Comparison of ENCODE assay signal across 32 cellular contexts in the genomic region with DNA sequence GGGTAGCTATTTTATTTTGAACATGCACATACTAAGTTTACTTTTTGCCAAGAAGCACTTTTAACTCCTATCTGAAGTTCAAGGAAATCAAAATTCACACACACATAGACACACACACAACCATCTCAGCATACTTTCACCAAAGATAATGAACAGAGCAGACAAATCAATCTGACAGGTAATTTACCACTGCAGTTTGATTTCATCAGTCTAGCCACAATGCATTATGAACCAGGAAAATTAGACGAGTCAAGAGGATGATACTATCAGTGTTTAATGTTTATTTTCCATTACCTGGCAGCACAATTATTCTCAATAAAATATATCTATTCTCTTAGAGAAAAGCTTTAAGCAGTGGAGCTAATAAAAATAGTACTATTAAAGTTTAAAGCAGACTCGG.
"Had no signal": no experiment of that assay in that cellular context is flagged by ENCODE, and none has a peak within 500 bp of the region (broad histone marks: within the 10 kb centered on the region; RNA-seq: fewer than 3 reads in every experiment).

No MANE protein-coding gene starts in this region.

- H3K4me1 Mint-ChIP-seq: activated CD4-positive, alpha-beta T cell treated with anti-CD3 and anti-CD28 coated beads for 36 hours; activated CD4-positive, alpha-beta T cell treated with anti-CD3 and anti-CD28 coated beads, Interleukin-2, amount 10 ng/mL, durations not matched to agents 24 days and 14 days; activated CD8-positive, alpha-beta memory T cell treated with anti-CD3 and anti-CD28 coated beads, Interleukin-2, amount 10 ng/mL, durations not matched to agents 7 days and 5 days; activated naive CD4-positive, alpha-beta T cell treated with anti-CD3 and anti-CD28 coated beads, Interleukin-2, amount 50 U/mL, for 24 hours; activated naive CD8-positive, alpha-beta T cell treated with anti-CD3 and anti-CD28 coated beads for 36 hours; activated naive CD8-positive, alpha-beta T cell treated with anti-CD3 and anti-CD28 coated beads, Interleukin-2, amount 50 U/mL, for 24 hours; activated T-helper 17 cell treated with anti-CD3 and anti-CD28 coated beads, Interleukin-2, amount 50 U/mL, for 72 hours had no signal

- H3K4me1 ChIP-seq: adrenal gland, body of pancreas had no signal

- H3K4me3 ChIP-seq: adrenal gland, body of pancreas had no signal

- H3K27ac ChIP-seq: adrenal gland, body of pancreas had no signal

- H3K27me3 Mint-ChIP-seq: activated CD4-positive, alpha-beta memory T cell treated with anti-CD3 and anti-CD28 coated beads for 36 hours; activated naive CD4-positive, alpha-beta T cell treated with anti-CD3 and anti-CD28 coated beads, Interleukin-2, amount 50 U/mL, for 24 hours; activated naive CD8-positive, alpha-beta T cell treated with anti-CD3 and anti-CD28 coated beads for 36 hours; activated naive CD8-positive, alpha-beta T cell treated with anti-CD3 and anti-CD28 coated beads, Interleukin-2, amount 50 U/mL, for 24 hours; activated T-helper 17 cell treated with anti-CD3 and anti-CD28 coated beads, Interleukin-2, amount 50 U/mL, for 72 hours had no signal

- H3K27ac Mint-ChIP-seq: activated CD4-positive, alpha-beta memory T cell treated with anti-CD3 and anti-CD28 coated beads for 36 hours; activated CD4-positive, alpha-beta T cell treated with anti-CD3 and anti-CD28 coated beads for 36 hours; activated CD4-positive, alpha-beta T cell treated with anti-CD3 and anti-CD28 coated beads, Interleukin-2, amount 10 ng/mL, durations not matched to agents 24 days and 14 days; activated CD8-positive, alpha-beta memory T cell treated with anti-CD3 and anti-CD28 coated beads, Interleukin-2, amount 10 ng/mL, durations not matched to agents 7 days and 5 days; activated CD8-positive, alpha-beta T cell treated with anti-CD3 and anti-CD28 coated beads, Interleukin-2, amount 10 ng/mL, durations not matched to agents 7 days and 5 days; activated naive CD4-positive, alpha-beta T cell treated with anti-CD3 and anti-CD28 coated beads for 36 hours; activated naive CD4-positive, alpha-beta T cell treated with anti-CD3 and anti-CD28 coated beads, Interleukin-2, amount 50 U/mL, for 24 hours; activated naive CD8-positive, alpha-beta T cell treated with anti-CD3 and anti-CD28 coated beads for 36 hours; activated naive CD8-positive, alpha-beta T cell treated with anti-CD3 and anti-CD28 coated beads, Interleukin-2, amount 50 U/mL, for 24 hours; activated T-helper 17 cell treated with anti-CD3 and anti-CD28 coated beads, Interleukin-2, amount 50 U/mL, for 72 hours; effector memory CD8-positive, alpha-beta T cell; T-cell; T-helper 1 cell treated with Interleukin-12 subunit alpha and Interleukin-12 subunit beta and Interleukin-4 antibody, amounts not matched to agents 30 μg/mL and 1 μg/mL, for 36 hours had no signal

- H3K27me3 ChIP-seq: adrenal gland, body of pancreas had no signal

- ATAC-seq: activated CD4-positive, alpha-beta T cell treated with anti-CD3 and anti-CD28 coated beads for 36 hours; activated CD8-positive, alpha-beta memory T cell treated with anti-CD3 and anti-CD28 coated beads, Interleukin-2, amount 10 ng/mL, durations not matched to agents 7 days and 5 days; activated CD8-positive, alpha-beta T cell treated with anti-CD3 and anti-CD28 coated beads, Interleukin-2, amount 10 ng/mL, durations not matched to agents 7 days and 5 days; activated naive CD8-positive, alpha-beta T cell treated with anti-CD3 and anti-CD28 coated beads, Interleukin-2, amount 50 U/mL, for 24 hours; activated T-cell treated with anti-CD3 and anti-CD28 coated beads, Interleukin-2, amount 50 U/mL, for 4 hours; activated T-helper 17 cell treated with anti-CD3 and anti-CD28 coated beads, Interleukin-2, amount 50 U/mL, for 72 hours; body of pancreas; effector memory CD8-positive, alpha-beta T cell; esophagus mucosa; T-cell had no signal

- DNase-seq: activated CD4-positive, alpha-beta memory T cell treated with anti-CD3 and anti-CD28 coated beads for 36 hours; activated CD4-positive, alpha-beta T cell treated with anti-CD3 and anti-CD28 coated beads for 36 hours; activated CD4-positive, alpha-beta T cell treated with anti-CD3 and anti-CD28 coated beads, Interleukin-2, amount 10 ng/mL, durations not matched to agents 24 days and 14 days; activated CD4-positive, CD25-positive, alpha-beta regulatory T cell; activated CD4-positive, CD25-positive, alpha-beta regulatory T cell treated with anti-CD3 and anti-CD28 coated beads, Interleukin-2, amount 50 U/mL, for 72 hours; activated CD8-positive, alpha-beta memory T cell treated with anti-CD3 and anti-CD28 coated beads, Interleukin-2, amount 10 ng/mL, durations not matched to agents 7 days and 5 days; activated CD8-positive, alpha-beta memory T cell treated with anti-CD3 and anti-CD28 coated beads, Interleukin-2, amount 50 U/mL, for 4 hours; activated CD8-positive, alpha-beta T cell treated with anti-CD3 and anti-CD28 coated beads, Interleukin-2, amount 10 ng/mL, durations not matched to agents 7 days and 5 days; activated effector memory CD4-positive, alpha-beta T cell treated with Interleukin-2 at 50 U/mL for 16 hours; activated gamma-delta T cell treated with Interleukin-2 at 50 U/mL for 16 hours; activated naive CD4-positive, alpha-beta T cell treated with anti-CD3 and anti-CD28 coated beads for 36 hours; activated naive CD8-positive, alpha-beta T cell treated with anti-CD3 and anti-CD28 coated beads for 36 hours; activated naive CD8-positive, alpha-beta T cell treated with anti-CD3 and anti-CD28 coated beads, Interleukin-2, amount 50 U/mL, for 24 hours; activated T-cell treated with anti-CD3 and anti-CD28 coated beads, Interleukin-2, amount 50 U/mL, for 4 hours; adrenal gland; amygdala; aorta; body of pancreas; caudate nucleus; cortex of kidney; dermis blood vessel endothelial cell; effector CD4-positive, alpha-beta T cell; effector memory CD8-positive, alpha-beta T cell; foreskin fibroblast; head of caudate nucleus; SW 1271; T-cell; T-helper 9 cell had no signal

- H3K9me3 Mint-ChIP-seq: activated CD4-positive, alpha-beta T cell treated with anti-CD3 and anti-CD28 coated beads, Interleukin-2, amount 10 ng/mL, durations not matched to agents 24 days and 14 days; activated naive CD4-positive, alpha-beta T cell treated with anti-CD3 and anti-CD28 coated beads for 36 hours; activated naive CD4-positive, alpha-beta T cell treated with anti-CD3 and anti-CD28 coated beads, Interleukin-2, amount 50 U/mL, for 24 hours; activated naive CD8-positive, alpha-beta T cell treated with anti-CD3 and anti-CD28 coated beads, Interleukin-2, amount 50 U/mL, for 24 hours; activated T-cell treated with anti-CD3 and anti-CD28 coated beads, Interleukin-2, amount 50 U/mL, for 4 hours; activated T-helper 17 cell treated with anti-CD3 and anti-CD28 coated beads, Interleukin-2, amount 50 U/mL, for 72 hours; effector memory CD8-positive, alpha-beta T cell; T-cell; T-helper 1 cell treated with Interleukin-12 subunit alpha and Interleukin-12 subunit beta and Interleukin-4 antibody, amounts not matched to agents 30 μg/mL and 1 μg/mL, for 36 hours had no signal

- H3K36me3 Mint-ChIP-seq: activated CD4-positive, alpha-beta memory T cell treated with anti-CD3 and anti-CD28 coated beads for 36 hours; activated CD8-positive, alpha-beta memory T cell treated with anti-CD3 and anti-CD28 coated beads, Interleukin-2, amount 10 ng/mL, durations not matched to agents 7 days and 5 days; activated naive CD4-positive, alpha-beta T cell treated with anti-CD3 and anti-CD28 coated beads, Interleukin-2, amount 50 U/mL, for 24 hours; activated naive CD8-positive, alpha-beta T cell treated with anti-CD3 and anti-CD28 coated beads for 36 hours; T-cell had no signal

- H3K36me3 ChIP-seq: adrenal gland had no signal

- H3K9me3 ChIP-seq: adrenal gland, body of pancreas had no signal

- H3K4me3 Mint-ChIP-seq: activated CD4-positive, alpha-beta memory T cell treated with anti-CD3 and anti-CD28 coated beads for 36 hours; activated CD4-positive, alpha-beta T cell treated with anti-CD3 and anti-CD28 coated beads for 36 hours; activated CD4-positive, alpha-beta T cell treated with anti-CD3 and anti-CD28 coated beads, Interleukin-2, amount 10 ng/mL, durations not matched to agents 24 days and 14 days; activated CD8-positive, alpha-beta memory T cell treated with anti-CD3 and anti-CD28 coated beads, Interleukin-2, amount 10 ng/mL, durations not matched to agents 7 days and 5 days; activated CD8-positive, alpha-beta T cell treated with anti-CD3 and anti-CD28 coated beads, Interleukin-2, amount 10 ng/mL, durations not matched to agents 7 days and 5 days; activated naive CD4-positive, alpha-beta T cell treated with anti-CD3 and anti-CD28 coated beads for 36 hours; activated naive CD4-positive, alpha-beta T cell treated with anti-CD3 and anti-CD28 coated beads, Interleukin-2, amount 50 U/mL, for 24 hours; activated naive CD8-positive, alpha-beta T cell treated with anti-CD3 and anti-CD28 coated beads for 36 hours; activated naive CD8-positive, alpha-beta T cell treated with anti-CD3 and anti-CD28 coated beads, Interleukin-2, amount 50 U/mL, for 24 hours; activated T-cell treated with anti-CD3 and anti-CD28 coated beads, Interleukin-2, amount 50 U/mL, for 4 hours; activated T-helper 17 cell treated with anti-CD3 and anti-CD28 coated beads, Interleukin-2, amount 50 U/mL, for 72 hours; effector memory CD8-positive, alpha-beta T cell; T-cell; T-helper 1 cell treated with Interleukin-12 subunit alpha and Interleukin-12 subunit beta and Interleukin-4 antibody, amounts not matched to agents 30 μg/mL and 1 μg/mL, for 36 hours had no signal
